1 cellular context compared by ENCODE assay signal in the genomic region with DNA sequence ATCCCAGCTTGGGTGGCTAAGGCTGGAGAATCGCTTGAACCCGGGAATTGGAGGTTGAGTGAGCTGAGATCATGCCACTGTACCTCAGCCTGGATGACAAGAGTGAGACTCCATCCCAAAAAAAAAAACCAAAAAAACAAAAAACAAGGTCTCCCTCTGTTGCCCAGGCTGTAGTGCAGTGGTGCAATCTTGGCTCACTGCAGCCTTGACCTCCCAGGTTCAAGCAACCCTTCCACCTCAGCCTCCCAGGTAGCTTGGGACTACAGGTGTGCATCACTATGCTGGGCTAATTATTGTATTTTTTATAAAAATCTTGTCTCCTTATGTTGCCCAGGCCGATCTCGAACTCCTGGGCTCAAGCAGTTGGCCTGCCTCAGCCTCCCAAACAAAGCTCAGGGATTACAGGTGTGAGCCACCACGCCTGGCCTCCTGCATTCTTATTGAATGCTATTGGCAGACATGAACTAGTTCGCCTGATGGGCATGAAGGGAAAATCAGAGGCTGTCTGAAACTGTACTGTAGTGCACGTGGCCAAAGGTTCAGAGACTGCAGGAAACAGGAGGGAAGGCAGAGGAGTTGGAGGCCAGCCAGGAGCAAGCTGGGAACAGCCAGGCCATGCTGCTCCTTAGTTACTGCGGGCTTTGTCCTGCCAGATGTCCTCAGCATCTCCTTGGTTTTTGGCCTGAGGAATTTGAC.
TF ChIP-seq lines count a peak whose summit lies in the region.

No MANE protein-coding gene starts in this region.

TF ChIP-seq in HepG2, 621 proteins besides CTCF, POLR2A, EP300 and RAD21 (continued from another document and continues in another):
- TF ChIP-seq, protein P1, sequence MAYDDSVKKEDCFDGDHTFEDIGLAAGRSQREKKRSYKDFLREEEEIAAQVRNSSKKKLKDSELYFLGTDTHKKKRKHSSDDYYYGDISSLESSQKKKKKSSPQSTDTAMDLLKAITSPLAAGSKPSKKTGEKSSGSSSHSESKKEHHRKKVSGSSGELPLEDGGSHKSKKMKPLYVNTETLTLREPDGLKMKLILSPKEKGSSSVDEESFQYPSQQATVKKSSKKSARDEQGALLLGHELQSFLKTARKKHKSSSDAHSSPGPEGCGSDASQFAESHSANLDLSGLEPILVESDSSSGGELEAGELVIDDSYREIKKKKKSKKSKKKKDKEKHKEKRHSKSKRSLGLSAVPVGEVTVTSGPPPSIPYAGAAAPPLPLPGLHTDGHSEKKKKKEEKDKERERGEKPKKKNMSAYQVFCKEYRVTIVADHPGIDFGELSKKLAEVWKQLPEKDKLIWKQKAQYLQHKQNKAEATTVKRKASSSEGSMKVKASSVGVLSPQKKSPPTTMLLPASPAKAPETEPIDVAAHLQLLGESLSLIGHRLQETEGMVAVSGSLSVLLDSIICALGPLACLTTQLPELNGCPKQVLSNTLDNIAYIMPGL (CRISPR knock-in tag; IDR thresholded peaks at IDR 0.05; ENCODE audit: borderline replicate concordance in 1 of 2, low read depth in 1 of 2), result peak in 1 of 2 experiments; percentile 32; a peak in 1 of 4 replicates
- TF ChIP-seq HNF1A (IDR thresholded peaks at IDR 0.05; ENCODE audit: low read depth), result no peak
- TF ChIP-seq HNF1A (CRISPR knock-in tag; IDR thresholded peaks at IDR 0.05; ENCODE audit: borderline replicate concordance), result no peak
- TF ChIP-seq, protein P2, sequence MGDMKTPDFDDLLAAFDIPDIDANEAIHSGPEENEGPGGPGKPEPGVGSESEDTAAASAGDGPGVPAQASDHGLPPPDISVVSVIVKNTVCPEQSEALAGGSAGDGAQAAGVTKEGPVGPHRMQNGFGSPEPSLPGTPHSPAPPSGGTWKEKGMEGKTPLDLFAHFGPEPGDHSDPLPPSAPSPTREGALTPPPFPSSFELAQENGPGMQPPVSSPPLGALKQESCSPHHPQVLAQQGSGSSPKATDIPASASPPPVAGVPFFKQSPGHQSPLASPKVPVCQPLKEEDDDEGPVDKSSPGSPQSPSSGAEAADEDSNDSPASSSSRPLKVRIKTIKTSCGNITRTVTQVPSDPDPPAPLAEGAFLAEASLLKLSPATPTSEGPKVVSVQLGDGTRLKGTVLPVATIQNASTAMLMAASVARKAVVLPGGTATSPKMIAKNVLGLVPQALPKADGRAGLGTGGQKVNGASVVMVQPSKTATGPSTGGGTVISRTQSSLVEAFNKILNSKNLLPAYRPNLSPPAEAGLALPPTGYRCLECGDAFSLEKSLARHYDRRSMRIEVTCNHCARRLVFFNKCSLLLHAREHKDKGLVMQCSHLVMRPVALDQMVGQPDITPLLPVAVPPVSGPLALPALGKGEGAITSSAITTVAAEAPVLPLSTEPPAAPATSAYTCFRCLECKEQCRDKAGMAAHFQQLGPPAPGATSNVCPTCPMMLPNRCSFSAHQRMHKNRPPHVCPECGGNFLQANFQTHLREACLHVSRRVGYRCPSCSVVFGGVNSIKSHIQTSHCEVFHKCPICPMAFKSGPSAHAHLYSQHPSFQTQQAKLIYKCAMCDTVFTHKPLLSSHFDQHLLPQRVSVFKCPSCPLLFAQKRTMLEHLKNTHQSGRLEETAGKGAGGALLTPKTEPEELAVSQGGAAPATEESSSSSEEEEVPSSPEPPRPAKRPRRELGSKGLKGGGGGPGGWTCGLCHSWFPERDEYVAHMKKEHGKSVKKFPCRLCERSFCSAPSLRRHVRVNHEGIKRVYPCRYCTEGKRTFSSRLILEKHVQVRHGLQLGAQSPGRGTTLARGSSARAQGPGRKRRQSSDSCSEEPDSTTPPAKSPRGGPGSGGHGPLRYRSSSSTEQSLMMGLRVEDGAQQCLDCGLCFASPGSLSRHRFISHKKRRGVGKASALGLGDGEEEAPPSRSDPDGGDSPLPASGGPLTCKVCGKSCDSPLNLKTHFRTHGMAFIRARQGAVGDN (CRISPR knock-in tag; IDR thresholded peaks at IDR 0.05), result peak; percentile 80
- 0 out of 2 replicates have a peak, but pooled peaks have one; percentile 88 for TF ChIP-seq ZNF136 (CRISPR knock-in tag; IDR thresholded peaks at IDR 0.05; ENCODE audit: low read depth)
- TF ChIP-seq ELF1 (CRISPR knock-in tag; IDR thresholded peaks at IDR 0.05), result no peak
- 0 out of 2 replicates have a peak, but pooled peaks have one; percentile 20 for TF ChIP-seq HNF4G (IDR thresholded peaks at IDR 0.05; ENCODE audit: borderline replicate concordance, low read depth, low read length)
- no peak for TF ChIP-seq HNF4G (CRISPR knock-in tag; IDR thresholded peaks at IDR 0.05; ENCODE audit: borderline replicate concordance, low read depth)
- TF ChIP-seq HNRNPL (IDR thresholded peaks at IDR 0.05; ENCODE audit: low read depth, low read length), result no peak
- TF ChIP-seq, protein P3, sequence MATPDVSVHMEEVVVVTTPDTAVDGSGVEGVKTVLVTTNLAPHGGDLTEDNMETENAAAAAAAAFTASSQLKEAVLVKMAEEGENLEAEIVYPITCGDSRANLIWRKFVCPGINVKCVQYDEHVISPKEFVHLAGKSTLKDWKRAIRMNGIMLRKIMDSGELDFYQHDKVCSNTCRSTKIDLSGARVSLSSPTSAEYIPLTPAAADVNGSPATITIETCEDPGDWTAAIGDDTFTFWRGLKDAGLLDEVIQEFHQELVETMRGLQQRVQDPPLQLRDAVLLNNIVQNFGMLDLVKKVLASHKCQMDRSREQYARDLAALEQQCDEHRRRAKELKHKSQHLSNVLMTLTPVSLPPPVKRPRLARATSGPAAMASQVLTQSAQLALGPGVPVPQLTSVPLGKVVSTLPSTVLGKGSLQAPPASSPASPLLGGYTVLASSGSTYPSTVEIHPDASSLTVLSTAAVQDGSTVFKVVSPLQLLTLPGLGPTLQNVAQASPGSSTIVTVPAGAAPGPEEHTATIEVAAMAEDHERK (CRISPR knock-in tag; IDR thresholded peaks at IDR 0.05; ENCODE audit: low read depth), result no peak
- TF ChIP-seq CCDC6 (CRISPR knock-in tag; IDR thresholded peaks at IDR 0.05), result peak; percentile 63; the same call in 1 of the 2 replicates
- TF ChIP-seq IKZF5 (CRISPR knock-in tag; IDR thresholded peaks at IDR 0.05), result peak; percentile 35; the same call in 1 of the 2 replicates
- TF ChIP-seq ZFP41 (CRISPR knock-in tag; IDR thresholded peaks at IDR 0.05; ENCODE audit: borderline replicate concordance), result no peak
- TF ChIP-seq, protein P4, sequence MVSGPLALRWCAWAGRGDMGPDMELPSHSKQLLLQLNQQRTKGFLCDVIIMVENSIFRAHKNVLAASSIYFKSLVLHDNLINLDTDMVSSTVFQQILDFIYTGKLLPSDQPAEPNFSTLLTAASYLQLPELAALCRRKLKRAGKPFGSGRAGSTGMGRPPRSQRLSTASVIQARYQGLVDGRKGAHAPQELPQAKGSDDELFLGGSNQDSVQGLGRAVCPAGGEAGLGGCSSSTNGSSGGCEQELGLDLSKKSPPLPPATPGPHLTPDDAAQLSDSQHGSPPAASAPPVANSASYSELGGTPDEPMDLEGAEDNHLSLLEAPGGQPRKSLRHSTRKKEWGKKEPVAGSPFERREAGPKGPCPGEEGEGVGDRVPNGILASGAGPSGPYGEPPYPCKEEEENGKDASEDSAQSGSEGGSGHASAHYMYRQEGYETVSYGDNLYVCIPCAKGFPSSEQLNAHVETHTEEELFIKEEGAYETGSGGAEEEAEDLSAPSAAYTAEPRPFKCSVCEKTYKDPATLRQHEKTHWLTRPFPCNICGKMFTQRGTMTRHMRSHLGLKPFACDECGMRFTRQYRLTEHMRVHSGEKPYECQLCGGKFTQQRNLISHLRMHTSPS (CRISPR knock-in tag; IDR thresholded peaks at IDR 0.05; ENCODE audit: low read depth), result 0 out of 2 replicates have a peak, but pooled peaks have one; percentile 23
- TF ChIP-seq ATF1 (CRISPR knock-in tag; IDR thresholded peaks at IDR 0.05), result no peak
- TF ChIP-seq BRCA1 (CRISPR knock-in tag; IDR thresholded peaks at IDR 0.05), result no peak
- TF ChIP-seq SOX13 (IDR thresholded peaks at IDR 0.05), result no peak
- TF ChIP-seq SOX13 (CRISPR knock-in tag; conservative IDR thresholded peaks at IDR 0.05 in 1 of 2, IDR thresholded peaks at IDR 0.05 in 1 of 2), result peak in 1 of 2 experiments; percentile 49; a peak in 2 of 4 replicates
- TF ChIP-seq ZFX (CRISPR knock-in tag; IDR thresholded peaks at IDR 0.05; ENCODE audit: low read depth), result peak; percentile 54
- TF ChIP-seq ZNF160 (CRISPR knock-in tag; IDR thresholded peaks at IDR 0.05), result peak; percentile 32; the same call in 1 of the 2 replicates
- no peak for TF ChIP-seq EED (CRISPR knock-in tag; IDR thresholded peaks at IDR 0.05)
- no peak for TF ChIP-seq DNMT3B (CRISPR knock-in tag; conservative IDR thresholded peaks at IDR 0.05)
- no peak for TF ChIP-seq HCFC1 (IDR thresholded peaks at IDR 0.05; ENCODE audit: low read depth, low read length)
- TF ChIP-seq, protein P5, sequence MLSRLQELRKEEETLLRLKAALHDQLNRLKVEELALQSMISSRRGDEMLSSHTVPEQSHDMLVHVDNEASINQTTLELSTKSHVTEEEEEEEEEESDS (CRISPR knock-in tag; IDR thresholded peaks at IDR 0.05; ENCODE audit: borderline replicate concordance), result no peak
- no peak for TF ChIP-seq FOXM1 (CRISPR knock-in tag; IDR thresholded peaks at IDR 0.05)
- TF ChIP-seq NAIF1 (CRISPR knock-in tag; IDR thresholded peaks at IDR 0.05; ENCODE audit: borderline replicate concordance), result no peak
- TF ChIP-seq, protein P6, sequence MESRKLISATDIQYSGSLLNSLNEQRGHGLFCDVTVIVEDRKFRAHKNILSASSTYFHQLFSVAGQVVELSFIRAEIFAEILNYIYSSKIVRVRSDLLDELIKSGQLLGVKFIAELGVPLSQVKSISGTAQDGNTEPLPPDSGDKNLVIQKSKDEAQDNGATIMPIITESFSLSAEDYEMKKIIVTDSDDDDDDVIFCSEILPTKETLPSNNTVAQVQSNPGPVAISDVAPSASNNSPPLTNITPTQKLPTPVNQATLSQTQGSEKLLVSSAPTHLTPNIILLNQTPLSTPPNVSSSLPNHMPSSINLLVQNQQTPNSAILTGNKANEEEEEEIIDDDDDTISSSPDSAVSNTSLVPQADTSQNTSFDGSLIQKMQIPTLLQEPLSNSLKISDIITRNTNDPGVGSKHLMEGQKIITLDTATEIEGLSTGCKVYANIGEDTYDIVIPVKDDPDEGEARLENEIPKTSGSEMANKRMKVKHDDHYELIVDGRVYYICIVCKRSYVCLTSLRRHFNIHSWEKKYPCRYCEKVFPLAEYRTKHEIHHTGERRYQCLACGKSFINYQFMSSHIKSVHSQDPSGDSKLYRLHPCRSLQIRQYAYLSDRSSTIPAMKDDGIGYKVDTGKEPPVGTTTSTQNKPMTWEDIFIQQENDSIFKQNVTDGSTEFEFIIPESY (CRISPR knock-in tag; IDR thresholded peaks at IDR 0.05), result no peak
- TF ChIP-seq ZNF574 (CRISPR knock-in tag; IDR thresholded peaks at IDR 0.05), result no peak
- TF ChIP-seq RARG (CRISPR knock-in tag; IDR thresholded peaks at IDR 0.05; ENCODE audit: low read depth), result no peak
- TF ChIP-seq RNF2 (conservative IDR thresholded peaks at IDR 0.05; ENCODE audit: low read depth), result peak; percentile 42; the same call in 1 of the 2 replicates
- no peak for TF ChIP-seq ZNF256 (CRISPR knock-in tag; conservative IDR thresholded peaks at IDR 0.05)
